24 cellular contexts compared by ENCODE assay signal in genomic region chr20:43963233-43963632, GRCh38. TPM values are rescaled to one million over a fixed set of nuclear protein-coding genes. Genes with fewer than 3 reads are reported as not detected.
DNase-seq lines count a peak whose midpoint lies in the region; ATAC-seq and TF ChIP-seq lines count a peak whose summit lies in the region.
"Had no signal": no experiment of that assay in that cellular context is flagged by ENCODE, and none has a peak within 500 bp of the region (broad histone marks: within the 10 kb centered on the region; RNA-seq: fewer than 3 reads in every experiment).

No MANE protein-coding gene starts in this region.

- H3K36me3 ChIP-seq in heart right ventricle = no peaks in the 10 kb centered on the region
- no peaks in the 10 kb centered on the region for H3K36me3 ChIP-seq in Panc1 (ENCODE audit: control insufficient read depth, insufficient read depth, low read length)
- H3K36me3 ChIP-seq in Caco-2 (ENCODE audit: control insufficient read depth, insufficient read depth, low read length) = no peaks in the 10 kb centered on the region
- H3K36me3 ChIP-seq: BE2C, esophagus squamous epithelium, gastroesophageal sphincter, prostate gland had no signal

- ATAC-seq in heart right ventricle (no peak), Panc1 (peak; percentile 43; the same call in 1 of the 2 replicates)
- ATAC-seq: activated CD8-positive, alpha-beta T cell treated with anti-CD3 and anti-CD28 coated beads, Interleukin-2, amount 10 ng/mL, durations not matched to agents 7 days and 5 days; gastroesophageal sphincter had no signal

- no peak overlapping the region for H3K27ac Mint-ChIP-seq in osteocyte (ENCODE audit: unreplicated experiment)
- no peak overlapping the region for H3K27ac Mint-ChIP-seq in Caco-2 (ENCODE audit: unreplicated experiment)
- H3K27ac Mint-ChIP-seq: activated CD8-positive, alpha-beta T cell treated with anti-CD3 and anti-CD28 coated beads, Interleukin-2, amount 10 ng/mL, durations not matched to agents 7 days and 5 days had no signal

- intact Hi-C loops in cardiac septum (cut with DNase I) (no loop called here), heart right ventricle (cut with DNase I) (no loop called here), Panc1 (cut with micrococcal nuclease; ENCODE audit: unreplicated experiment) (no loop called here), Caco-2 (cut with micrococcal nuclease; ENCODE audit: unreplicated experiment) (no loop called here)

- H3K36me3 Mint-ChIP-seq in osteocyte (ENCODE audit: unreplicated experiment) (no peaks in the 10 kb centered on the region), Caco-2 (ENCODE audit: insufficient read depth, unreplicated experiment) (no peaks in the 10 kb centered on the region)

- CTCF ChIA-PET in Panc1 (lab: Charles Lee) = no interaction called here
- CTCF ChIA-PET in Caco-2 (lab: Charles Lee) = no interaction called here

- H3K4me1 Mint-ChIP-seq in osteocyte (ENCODE audit: unreplicated experiment) (no peaks in the 10 kb centered on the region), Caco-2 (ENCODE audit: low read depth, unreplicated experiment) (no peaks in the 10 kb centered on the region)

- no peak overlapping the region for H3K27ac ChIP-seq in heart right ventricle
- peak overlapping the region; percentile 91 for H3K27ac ChIP-seq in Panc1 (ENCODE audit: low read length)
- H3K27ac ChIP-seq: esophagus squamous epithelium, gastroesophageal sphincter, prostate gland had no signal

- peak; percentile 26 for DNase-seq in cardiac septum (ENCODE audit: low spot score)
- DNase-seq in heart right ventricle = no peak
- no peak for DNase-seq in Panc1 (ENCODE audit: low read depth, low spot score)
- DNase-seq in kidney tubule cell (ENCODE audit: low spot score) = peak; percentile 17
- no peak for DNase-seq in GOT3 (lab: John Stamatoyannopoulos, UW)
- no peak for DNase-seq in osteocyte (ENCODE audit: extremely low spot score, unreplicated experiment)
- DNase-seq in activated CD4-positive, alpha-beta T cell treated with anti-CD3 and anti-CD28 coated beads, Interleukin-2, amount 50 U/mL, for 1 hour = no peak
- no peak for DNase-seq in Caco-2
- DNase-seq: activated CD8-positive, alpha-beta T cell treated with anti-CD3 and anti-CD28 coated beads, Interleukin-2, amount 10 ng/mL, durations not matched to agents 7 days and 5 days; activated naive CD4-positive, alpha-beta T cell treated with Interleukin-2 at 50 U/mL for 16 hours; activated T-cell treated with anti-CD3 and anti-CD28 coated beads, Interleukin-2, amount 50 U/mL, for 1 hour; BE2C; COR-L47; cortex of kidney; esophagus squamous epithelium; H9; kidney; NCI-H1105; NCI-H1930; NCI-H2227 treated with DMSO at 0.1 percent for 48 hours; SHP77; stimulated activated CD8-positive, alpha-beta memory T cell treated with anti-CD3 and anti-CD28 coated beads, Interleukin-4, amount 100 ng/mL, for 48 hours had no signal

- H3K4me1 ChIP-seq in heart right ventricle (peaks cover 0 to 41% (median 16%) of the 10 kb centered on the region in 9 donors), Panc1 (ENCODE audit: control insufficient read depth, insufficient read depth, low read length) (peaks cover 71% of the 10 kb centered on the region), Caco-2 (no peaks in the 10 kb centered on the region)
- H3K4me1 ChIP-seq: BE2C, prostate gland had no signal

- H3K27me3 ChIP-seq in heart right ventricle = peaks cover 0 to 7% (median 0%) of the 10 kb centered on the region in 7 donors
- no peaks in the 10 kb centered on the region for H3K27me3 ChIP-seq in Panc1 (ENCODE audit: control insufficient read depth, insufficient read depth, low read length)
- H3K27me3 ChIP-seq in Caco-2 (replicated peaks; ENCODE audit: control insufficient read depth, insufficient read depth, low read length) = no peaks in the 10 kb centered on the region
- H3K27me3 ChIP-seq: BE2C, gastroesophageal sphincter had no signal

- H3K27me3 Mint-ChIP-seq in osteocyte (ENCODE audit: unreplicated experiment) (peaks cover 16% of the 10 kb centered on the region), Caco-2 (ENCODE audit: insufficient read depth, unreplicated experiment) (peaks cover 3% of the 10 kb centered on the region)

- H3K4me3 ChIP-seq in heart right ventricle (no peak overlapping the region), Panc1 (ENCODE audit: low read depth in 2 of 2, low read length in 2 of 2) (no peak overlapping the region), Caco-2 (ENCODE audit: low read depth, low read length) (no peak overlapping the region)
- H3K4me3 ChIP-seq: esophagus squamous epithelium, gastroesophageal sphincter, prostate gland had no signal

- H3K4me3 Mint-ChIP-seq in osteocyte (ENCODE audit: unreplicated experiment) (no peak overlapping the region), Caco-2 (ENCODE audit: unreplicated experiment) (no peak overlapping the region)
- H3K4me3 Mint-ChIP-seq: activated CD8-positive, alpha-beta T cell treated with anti-CD3 and anti-CD28 coated beads, Interleukin-2, amount 10 ng/mL, durations not matched to agents 7 days and 5 days; H9 had no signal

- no peak for TF ChIP-seq CTCF in heart right ventricle (IDR thresholded peaks at IDR 0.05)
- TF ChIP-seq CTCF in Panc1 (IDR thresholded peaks at IDR 0.05) = no peak
- no peak for TF ChIP-seq CTCF in osteocyte (IDR thresholded peaks at IDR 0.05)
- no peak for TF ChIP-seq CTCF in Caco-2 (IDR thresholded peaks at IDR 0.05; ENCODE audit: insufficient read depth in 1 of 2, low read depth in 1 of 2, low read length in 1 of 2, severe bottlenecking in 1 of 2, unreplicated experiment in 1 of 2)

- no peaks in the 10 kb centered on the region for H3K9me3 ChIP-seq in heart right ventricle
- H3K9me3 ChIP-seq in Panc1 (ENCODE audit: control insufficient read depth, insufficient read depth, low read depth, low read length) = no peaks in the 10 kb centered on the region
- no peaks in the 10 kb centered on the region; the same call in 1 of the 2 replicates for H3K9me3 ChIP-seq in Caco-2
- H3K9me3 ChIP-seq: BE2C, esophagus squamous epithelium, gastroesophageal sphincter, prostate gland had no signal

- BruUV-seq in Panc1 (replicated peaks; lab: Mats Ljungman, UMichigan) (no TSS peak), Caco-2 (replicated peaks; lab: Mats Ljungman, UMichigan) (no TSS peak)

- POLR2A ChIA-PET in Panc1 (lab: Charles Lee) (no interaction called here), Caco-2 (lab: Charles Lee) (no interaction called here)

- H3K9me3 Mint-ChIP-seq in osteocyte (ENCODE audit: unreplicated experiment) (no peaks in the 10 kb centered on the region), Caco-2 (ENCODE audit: unreplicated experiment) (peaks cover 4% of the 10 kb centered on the region)
- H3K9me3 Mint-ChIP-seq: H9 had no signal

- in situ Hi-C loops in Panc1 (cut with HindIII; ENCODE audit: low pct_unique_long_range_greater_than_20kb, low sequenced_read_pairs) = no loop called here

- WGBS in heart right ventricle, 2 donors = 80 to 83% methylated on average over 5 of the region's 5 CpGs

RNA-seq across cellular contexts. Expression of gene TOX2, which starts 48.6 kb away (rescaled TPM):
- 1.4 TPM for total RNA-seq in cardiac septum
- 1 to 10 TPM in 4 of 10 donors, under 1 TPM in 6; 0.25 to 1.6 (median 0.79) TPM for total RNA-seq in heart right ventricle
- polyA plus RNA-seq in heart right ventricle = 1 to 10 TPM; 1.5 to 2.0 TPM
- total RNA-seq in Panc1 (2021; ENCODE audit: unreplicated experiment) = 85.4 TPM
- 137 TPM for polyA plus RNA-seq in Panc1 (2012; ENCODE audit: insufficient read length)
- not detected in 2 replicates for total RNA-seq in osteocyte
- total RNA-seq in Caco-2 (2022) = not detected in 2 replicates

Comparison
In these comparisons a context has a peak if more than half of its experiments do, and no peak if none do; other contexts are left out.
1. DNase-seq: peak in cardiac septum (single experiment) and kidney tubule cell (single experiment); none in heart right ventricle (0 of 2), Panc1 (single experiment), GOT3 (single experiment), osteocyte (single experiment), activated CD4-positive, alpha-beta T cell treated with anti-CD3 and anti-CD28 coated beads, Interleukin-2, amount 50 U/mL, for 1 hour (single experiment) and Caco-2 (0 of 2).
2. RNA of gene TOX2, which starts 48.6 kb away (total RNA-seq): 85.4 TPM in Panc1 (single experiment); 1.4 TPM in cardiac septum (single experiment), 0.25 to 1.6 TPM in heart right ventricle, not detected in Caco-2 and not detected in osteocyte; every median in the first group is over 10 times any median in the second.